Comparison of ENCODE assay signal across 14 cellular contexts in genomic region chr4:124997907-124998306, GRCh38.
DNase-seq lines count a peak whose midpoint lies in the region; ATAC-seq and TF ChIP-seq lines count a peak whose summit lies in the region.
"Had no signal": no experiment of that assay in that cellular context is flagged by ENCODE, and none has a peak within 500 bp of the region (broad histone marks: within the 10 kb centered on the region; RNA-seq: fewer than 3 reads in every experiment).

No MANE protein-coding gene starts in this region.

- no peak for TF ChIP-seq CTCF in upper lobe of left lung (IDR thresholded peaks at IDR 0.05)

- no peak overlapping the region for H3K27ac ChIP-seq in upper lobe of left lung

- H3K9me3 ChIP-seq in upper lobe of left lung = no peaks in the 10 kb centered on the region
- H3K9me3 ChIP-seq: Caco-2 had no signal

- no peaks in the 10 kb centered on the region for H3K36me3 ChIP-seq in upper lobe of left lung

- ATAC-seq in sciatic nerve (peak; percentile 72), upper lobe of left lung (ENCODE audit: low FRiP score in 2 of 2) (no peak)
- ATAC-seq: CD8-positive, alpha-beta T cell; HCT116; HepG2 had no signal

- DNase-seq in Ammon's horn (ENCODE audit: low spot score) (peak; percentile 36), RPMI7951 (ENCODE audit: low read depth) (peak; percentile 26), globus pallidus (ENCODE audit: low spot score) (peak; percentile 7), sciatic nerve (ENCODE audit: low spot score) (no peak), NCI-H510A (lab: John Stamatoyannopoulos, UW) (no peak), nucleus accumbens (lab: John Stamatoyannopoulos, UW) (no peak), upper lobe of left lung (no peak)
- no peak for DNase-seq in activated CD4-positive, CD25-positive, alpha-beta regulatory T cell treated with anti-CD3 and anti-CD28 coated beads, Interleukin-2, amount 50 U/mL, for 72 hours
- DNase-seq: Caco-2; CD8-positive, alpha-beta T cell; DND-41; GDM1 had no signal

- H3K4me3 ChIP-seq in upper lobe of left lung = no peak overlapping the region

- WGBS in upper lobe of left lung, 2 donors = 50 to 53% methylated on average over 1 of the region's 1 CpG

- no peak for TF ChIP-seq POLR2A in upper lobe of left lung (IDR thresholded peaks at IDR 0.05)

- no peak for TF ChIP-seq EP300 in upper lobe of left lung (IDR thresholded peaks at IDR 0.05)

- intact Hi-C loops in sciatic nerve (cut with DNase I) = no loop called here

- no peaks in the 10 kb centered on the region for H3K4me1 ChIP-seq in upper lobe of left lung
- H3K4me1 ChIP-seq: Caco-2 had no signal

- no peaks in the 10 kb centered on the region for H3K27me3 ChIP-seq in upper lobe of left lung

Comparison
In these comparisons a context has a peak if more than half of its experiments do, and no peak if none do; other contexts are left out.
1. DNase-seq: peak in Ammon's horn (single experiment), RPMI7951 (single experiment) and globus pallidus (single experiment); none in sciatic nerve (single experiment), activated CD4-positive, CD25-positive, alpha-beta regulatory T cell treated with anti-CD3 and anti-CD28 coated beads, Interleukin-2, amount 50 U/mL, for 72 hours (single experiment), NCI-H510A (single experiment), nucleus accumbens (0 of 56) and upper lobe of left lung (0 of 2).